Comparison of ENCODE assay signal across 8 cellular contexts in the genomic region with DNA sequence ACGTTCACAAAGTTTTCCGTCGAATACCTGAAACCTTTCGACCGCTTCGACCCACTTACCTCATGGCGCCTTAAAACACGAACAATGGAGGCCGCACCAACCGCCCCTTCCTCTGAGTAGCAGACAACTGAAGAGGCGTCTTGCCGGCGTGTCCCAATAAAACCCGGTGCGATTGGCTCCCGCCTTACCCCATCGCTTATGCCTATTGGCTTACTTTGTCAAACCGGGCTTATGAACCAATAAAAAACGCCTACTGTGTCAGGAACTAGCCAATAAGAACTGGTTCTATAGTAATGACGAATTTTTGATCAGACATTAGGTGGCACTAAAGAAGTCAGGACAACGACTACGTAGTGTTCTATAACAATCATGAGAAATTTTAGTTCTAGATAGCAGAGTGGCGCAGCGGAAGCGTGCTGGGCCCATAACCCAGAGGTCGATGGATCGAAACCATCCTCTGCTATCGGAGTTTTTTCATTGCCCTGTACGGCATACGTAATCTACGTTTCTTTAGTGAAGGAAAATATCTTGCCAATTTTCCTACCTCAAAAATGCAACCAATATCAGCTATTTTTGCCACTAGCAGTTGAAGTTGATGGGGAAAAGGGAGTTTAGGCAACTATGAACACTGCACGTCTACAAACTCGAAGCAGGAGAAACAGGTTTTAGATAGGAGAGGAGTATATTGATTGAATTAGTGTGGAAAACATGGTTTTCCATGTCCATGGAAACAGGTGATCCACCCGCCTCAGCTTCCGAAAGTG. TPM values are rescaled to one million over a fixed set of nuclear protein-coding genes. Genes with fewer than 3 reads are reported as not detected.
A peak's percentile ranks its signal among the peaks of the same experiment; 100 is the strongest.
DNase-seq lines count a peak whose midpoint lies in the region; ATAC-seq, FAIRE-seq and TF ChIP-seq lines count a peak whose summit lies in the region.

A gene (minus strand): TSS at position 135 of the 764 bp plus-strand sequence. CDS start 71 bp downstream, at position 64.

- POLR2A ChIA-PET in activated B cell treated with CpG ODN at 0.5 μM for 24 hours (lab: Charles Lee) = interaction anchor here (0.5 to 3.6 kb wide), 15 partner anchors 10 to 1378 kb away, joined by 3 to 34 read pairs (median 6); a partner anchor contains a TSS

- CTCF ChIA-PET in activated B cell treated with CpG ODN at 0.5 μM for 24 hours (lab: Charles Lee) = interaction anchor here (0.6 to 2.6 kb wide), 5 partner anchors 64 to 316 kb away, joined by 3 to 16 read pairs (median 3); a partner anchor contains a TSS

- in situ Hi-C loops in GM18951 (cut with MboI; ENCODE audit: low sequenced_read_pairs, unreplicated experiment) = loop anchor here (10.0 kb wide), 1 partner anchor 314 kb away; a partner anchor contains a TSS

- H3K36me3 Mint-ChIP-seq in activated B cell treated with CpG ODN at 0.5 μM for 24 hours (ENCODE audit: low read depth) = peaks cover 41% of the 10 kb centered on the region
- H3K36me3 Mint-ChIP-seq in central memory CD8-positive, alpha-beta T cell (ENCODE audit: insufficient read depth) = peaks cover 31% of the 10 kb centered on the region

- H3K4me3 Mint-ChIP-seq in activated B cell treated with CpG ODN at 0.5 μM for 24 hours = no peak within 1 kb of the TSS
- no peak within 1 kb of the TSS for H3K4me3 Mint-ChIP-seq in central memory CD8-positive, alpha-beta T cell

- H3K4me1 Mint-ChIP-seq in activated B cell treated with CpG ODN at 0.5 μM for 24 hours = peaks cover 28% of the 10 kb centered on the region
- H3K4me1 Mint-ChIP-seq in central memory CD8-positive, alpha-beta T cell = peaks cover 10% of the 10 kb centered on the region

- peak; percentile 100 for FAIRE-seq in islet of Langerhans (lab: Jason Lieb, UNC)

- DNase-seq in AG09319 (ENCODE audit: extremely low read depth, low read depth) (peak; percentile 100), NCI-H226 (peak; percentile 98), activated B cell treated with CpG ODN at 0.5 μM for 24 hours (peak; percentile 85)
- DNase-seq in central memory CD8-positive, alpha-beta T cell (ENCODE audit: low spot score in 2 of 2) = peak; percentile 92 to 97
- peak; percentile 93 for DNase-seq in stimulated activated CD4-positive, alpha-beta T cell treated with anti-CD3 and anti-CD28 coated beads, Interleukin-12 subunit alpha, Interleukin-12 subunit beta, amount 100 ng/mL, for 4 hours

- TF ChIP-seq CTCF in AG09319 (IDR thresholded peaks at IDR 0.05; ENCODE audit: low read depth, low read length) (peak; percentile 23), activated B cell treated with CpG ODN at 0.5 μM for 24 hours (IDR thresholded peaks at IDR 0.05) (no peak)

- intact Hi-C loops in activated B cell treated with CpG ODN at 0.5 μM for 24 hours (cut with micrococcal nuclease) = loop anchor here (1.0 to 5.0 kb wide), 15 partner anchors 13 to 601 kb away; a partner anchor contains a TSS

- TF ChIP-seq POLR2A in GM18951 (IDR thresholded peaks at IDR 0.05; ENCODE audit: extremely low read depth, insufficient read depth, insufficient read length) = peak; percentile 83

- no peak within 1 kb of the TSS for H3K27ac Mint-ChIP-seq in activated B cell treated with CpG ODN at 0.5 μM for 24 hours
- H3K27ac Mint-ChIP-seq in central memory CD8-positive, alpha-beta T cell (ENCODE audit: low read depth) = no peak within 1 kb of the TSS

- peak; percentile 91 for ATAC-seq in HG03196 (IDR thresholded peaks at IDR 0.05; ENCODE audit: unreplicated experiment)
- ATAC-seq in activated B cell treated with CpG ODN at 0.5 μM for 24 hours (ENCODE audit: low read depth) = peak; percentile 83
- ATAC-seq in central memory CD8-positive, alpha-beta T cell (replicated peaks; ENCODE audit: extremely low read depth, poor library complexity, severe bottlenecking) = peak; percentile 93

- H3K27me3 Mint-ChIP-seq in activated B cell treated with CpG ODN at 0.5 μM for 24 hours = no peaks in the 10 kb centered on the region
- H3K27me3 Mint-ChIP-seq in central memory CD8-positive, alpha-beta T cell = no peaks in the 10 kb centered on the region

- H3K9me3 Mint-ChIP-seq in activated B cell treated with CpG ODN at 0.5 μM for 24 hours = no peaks in the 10 kb centered on the region
- H3K9me3 Mint-ChIP-seq in central memory CD8-positive, alpha-beta T cell = no peaks in the 10 kb centered on the region

RNA-seq across cellular contexts. Expression of the gene that starts here (rescaled TPM):
- total RNA-seq in activated B cell treated with CpG ODN at 0.5 μM for 24 hours = 182 and 191 TPM in 2 replicates

Comparison
In these comparisons a context has a peak if more than half of its experiments do, and no peak if none do; other contexts are left out.
1. Peak in every context shown above with its lines: DNase-seq and ATAC-seq.